ENCODE assay signal across 11 cellular contexts in genomic region chr16:30142672-30143346, GRCh38. TPM values are rescaled to one million over a fixed set of nuclear protein-coding genes. Genes with fewer than 3 reads are reported as not detected.
DNase-seq lines count a peak whose midpoint lies in the region; ATAC-seq and TF ChIP-seq lines count a peak whose summit lies in the region.
"Had no signal": no experiment of that assay in that cellular context is flagged by ENCODE, and none has a peak within 500 bp of the region (broad histone marks: within the 10 kb centered on the region; RNA-seq: fewer than 3 reads in every experiment).

No MANE protein-coding gene starts in this region.

- H3K27ac ChIP-seq in SK-N-SH (ENCODE audit: low read depth in 2 of 2, low read length in 1 of 2) (no peak overlapping the region), Karpas-422 (ENCODE audit: low read length) (no peak overlapping the region)
- H3K27ac ChIP-seq: BLaER1 had no signal

- no peaks in the 10 kb centered on the region for H3K27me3 Mint-ChIP-seq in activated CD8-positive, alpha-beta T cell treated with anti-CD3 and anti-CD28 coated beads, Interleukin-2, amount 10 ng/mL, durations not matched to agents 7 days and 5 days (ENCODE audit: low read depth)
- no peaks in the 10 kb centered on the region for H3K27me3 Mint-ChIP-seq in natural killer cell treated with Interleukin-12 subunit alpha and Interleukin-12 subunit beta and Interleukin-15 and Interleukin-18, amount 100 ng/mL, for 72 hours

- no peak for ATAC-seq in SK-N-SH treated with all-trans-retinoic acid at 6 μM for 48 hours
- ATAC-seq in activated CD8-positive, alpha-beta T cell treated with anti-CD3 and anti-CD28 coated beads, Interleukin-2, amount 10 ng/mL, durations not matched to agents 7 days and 5 days = peak; percentile 83
- ATAC-seq in natural killer cell treated with Interleukin-12 subunit alpha and Interleukin-12 subunit beta and Interleukin-15 and Interleukin-18, amount 100 ng/mL, for 72 hours = peak in 1 of 2 donors; percentile 63

- peaks cover 24% of the 10 kb centered on the region for H3K4me1 Mint-ChIP-seq in activated CD8-positive, alpha-beta T cell treated with anti-CD3 and anti-CD28 coated beads, Interleukin-2, amount 10 ng/mL, durations not matched to agents 7 days and 5 days (ENCODE audit: low read depth)
- peaks cover 16 to 20% of the 10 kb centered on the region in 2 donors for H3K4me1 Mint-ChIP-seq in natural killer cell treated with Interleukin-12 subunit alpha and Interleukin-12 subunit beta and Interleukin-15 and Interleukin-18, amount 100 ng/mL, for 72 hours (ENCODE audit: low read depth in 2 of 2)

- WGBS in SK-N-SH (ENCODE audit: low lambda C conversion rate) = 73% methylated on average over 13 of the region's 13 CpGs

- peak overlapping the region; percentile 6 for H3K4me3 Mint-ChIP-seq in activated CD8-positive, alpha-beta T cell treated with anti-CD3 and anti-CD28 coated beads, Interleukin-2, amount 10 ng/mL, durations not matched to agents 7 days and 5 days
- H3K4me3 Mint-ChIP-seq in natural killer cell treated with Interleukin-12 subunit alpha and Interleukin-12 subunit beta and Interleukin-15 and Interleukin-18, amount 100 ng/mL, for 72 hours = no peak overlapping the region

- DNase-seq in SK-N-SH = no peak
- DNase-seq in Karpas-422 = peak; percentile 53
- DNase-seq in activated CD8-positive, alpha-beta T cell treated with anti-CD3 and anti-CD28 coated beads, Interleukin-2, amount 10 ng/mL, durations not matched to agents 7 days and 5 days = peak; percentile 49
- DNase-seq in natural killer cell treated with Interleukin-12 subunit alpha and Interleukin-12 subunit beta and Interleukin-15 and Interleukin-18, amount 100 ng/mL, for 72 hours (ENCODE audit: low spot score) = no peak
- DNase-seq in NCI-H2171 treated with DMSO at 0.1 percent for 48 hours (lab: John Stamatoyannopoulos, UW) = no peak
- no peak for DNase-seq in NCI-H510A treated with DMSO at 0.1 percent for 48 hours (lab: John Stamatoyannopoulos, UW)
- no peak for DNase-seq in DMS 273 (lab: John Stamatoyannopoulos, UW; ENCODE audit: unreplicated experiment)
- DNase-seq: H7, NCI-H1694 treated with DMSO at 0.1 percent for 48 hours had no signal

- H3K9me3 Mint-ChIP-seq in activated CD8-positive, alpha-beta T cell treated with anti-CD3 and anti-CD28 coated beads, Interleukin-2, amount 10 ng/mL, durations not matched to agents 7 days and 5 days (ENCODE audit: insufficient read depth) = no peaks in the 10 kb centered on the region
- no peaks in the 10 kb centered on the region for H3K9me3 Mint-ChIP-seq in natural killer cell treated with Interleukin-12 subunit alpha and Interleukin-12 subunit beta and Interleukin-15 and Interleukin-18, amount 100 ng/mL, for 72 hours

- H3K36me3 ChIP-seq in SK-N-SH (replicated peaks in 1 of 2; ENCODE audit: control insufficient read depth in 1 of 2, insufficient read depth in 2 of 2, low read length in 1 of 2) (no peaks in the 10 kb centered on the region), Karpas-422 (ENCODE audit: insufficient read depth, low read length) (no peaks in the 10 kb centered on the region)
- H3K36me3 ChIP-seq: BLaER1 had no signal

- peaks cover 0 to 3% of the 10 kb centered on the region in 2 experiments; a peak in 1 of 4 replicates for H3K4me1 ChIP-seq in SK-N-SH (ENCODE audit: control insufficient read depth in 1 of 2, insufficient read depth in 2 of 2, low read depth in 1 of 2, low read length in 1 of 2)
- peaks cover 5% of the 10 kb centered on the region for H3K4me1 ChIP-seq in Karpas-422 (ENCODE audit: low read length)

- H3K4me3 ChIP-seq in SK-N-SH (ENCODE audit: low read depth in 2 of 2, low read length in 1 of 2) (no peak overlapping the region), Karpas-422 (ENCODE audit: low read length) (no peak overlapping the region)
- H3K4me3 ChIP-seq: BLaER1 had no signal

- TF ChIP-seq EP300 in SK-N-SH (IDR thresholded peaks at IDR 0.05; ENCODE audit: borderline replicate concordance in 1 of 2, low read depth in 1 of 2, low read length in 1 of 2) = no peak

- H2AFZ ChIP-seq in SK-N-SH (ENCODE audit: low read depth) (no peak overlapping the region), Karpas-422 (ENCODE audit: low read length) (no peak overlapping the region)

- H3K79me2 ChIP-seq in SK-N-SH (ENCODE audit: insufficient read depth) (no peaks in the 10 kb centered on the region), Karpas-422 (ENCODE audit: low read length) (no peaks in the 10 kb centered on the region)

- TF ChIP-seq RAD21 in SK-N-SH (IDR thresholded peaks at IDR 0.05; ENCODE audit: low read length) = peak; percentile 50

- H3K9ac ChIP-seq in SK-N-SH (no peak overlapping the region), Karpas-422 (ENCODE audit: low read length) (no peak overlapping the region)
- H3K9ac ChIP-seq: BLaER1 had no signal

- H3K4me2 ChIP-seq in SK-N-SH = no peak overlapping the region
- no peak overlapping the region for H3K4me2 ChIP-seq in Karpas-422 (ENCODE audit: low read depth, low read length, poor library complexity, severe bottlenecking)
- H3K4me2 ChIP-seq: BLaER1 had no signal

- H4K20me1 ChIP-seq in SK-N-SH (ENCODE audit: insufficient read depth) (no peaks in the 10 kb centered on the region), Karpas-422 (ENCODE audit: insufficient read depth, low read depth, low read length) (no peaks in the 10 kb centered on the region)
- H4K20me1 ChIP-seq: BLaER1 had no signal

- H3K36me3 Mint-ChIP-seq in activated CD8-positive, alpha-beta T cell treated with anti-CD3 and anti-CD28 coated beads, Interleukin-2, amount 10 ng/mL, durations not matched to agents 7 days and 5 days (ENCODE audit: low read depth) = no peaks in the 10 kb centered on the region
- no peaks in the 10 kb centered on the region for H3K36me3 Mint-ChIP-seq in natural killer cell treated with Interleukin-12 subunit alpha and Interleukin-12 subunit beta and Interleukin-15 and Interleukin-18, amount 100 ng/mL, for 72 hours

- H3F3A ChIP-seq in SK-N-SH (replicated peaks; ENCODE audit: insufficient read depth) = no peaks in the 10 kb centered on the region

- TF ChIP-seq CTCF in SK-N-SH (IDR thresholded peaks at IDR 0.05) = no peak

- CTCF ChIA-PET in SK-N-SH (lab: Yijun Ruan, JAX) = interaction anchor here (0.7 to 1.2 kb wide), 5 partner anchors 12 to 51 kb away, joined by 3 to 4 read pairs (median 3); partner anchors contain the start of gene TBX6
- CTCF ChIA-PET in activated CD8-positive, alpha-beta T cell treated with anti-CD3 and anti-CD28 coated beads, Interleukin-2, amount 10 ng/mL, durations not matched to agents 7 days and 5 days (lab: Charles Lee) = interaction anchor here (0.6 to 2.6 kb wide), 19 partner anchors 9 to 486 kb away, joined by 3 to 19 read pairs (median 5); partner anchors contain the start of genes ALDOA, CORO1A, DCTPP1 and GDPD3

- H3K27ac Mint-ChIP-seq in activated CD8-positive, alpha-beta T cell treated with anti-CD3 and anti-CD28 coated beads, Interleukin-2, amount 10 ng/mL, durations not matched to agents 7 days and 5 days = peak overlapping the region; percentile 27
- H3K27ac Mint-ChIP-seq in natural killer cell treated with Interleukin-12 subunit alpha and Interleukin-12 subunit beta and Interleukin-15 and Interleukin-18, amount 100 ng/mL, for 72 hours = peak overlapping the region; percentile 58 to 71

- H3K27me3 ChIP-seq in SK-N-SH (ENCODE audit: insufficient read depth) = no peaks in the 10 kb centered on the region
- 0 out of 2 replicates have a peak, but pooled peaks cover 2% of the 10 kb centered on the region for H3K27me3 ChIP-seq in Karpas-422 (ENCODE audit: low read length)
- H3K27me3 ChIP-seq: BLaER1 had no signal

- H3K9me2 ChIP-seq in SK-N-SH (no peaks in the 10 kb centered on the region), Karpas-422 (replicated peaks; ENCODE audit: insufficient read depth, low read length) (no peaks in the 10 kb centered on the region)

- POLR2A ChIA-PET in SK-N-SH (lab: Yijun Ruan, JAX) = no interaction called here
- POLR2A ChIA-PET in activated CD8-positive, alpha-beta T cell treated with anti-CD3 and anti-CD28 coated beads, Interleukin-2, amount 10 ng/mL, durations not matched to agents 7 days and 5 days (lab: Charles Lee) = interaction anchor here (0.6 to 2.2 kb wide), 2 partner anchors 42 to 68 kb away, joined by 4 to 30 read pairs; partner anchors contain the start of gene CORO1A

- H3K9me3 ChIP-seq in SK-N-SH (no peaks in the 10 kb centered on the region), Karpas-422 (ENCODE audit: low read length) (no peaks in the 10 kb centered on the region)
- H3K9me3 ChIP-seq: BLaER1 had no signal

RNA-seq across cellular contexts. Expression of gene MAPK3, which starts 19.8 kb away (rescaled TPM):
- polyA plus RNA-seq in SK-N-SH (2012; rRNA removed) = 65.6 and 67.3 TPM in 2 replicates
- 43.2 and 51.4 TPM in 2 replicates for polyA plus RNA-seq in SK-N-SH (2012; cell fraction: cytosol; rRNA removed)
- polyA plus RNA-seq in SK-N-SH (2012; cell fraction: nucleus; rRNA removed) = 77.9 and 84.2 TPM in 2 replicates
- total RNA-seq in Karpas-422 (2014; rRNA removed; shearing (Covaris generic); ENCODE audit: low replicate concordance) = 29.9 and 55.6 TPM in 2 replicates
- 10 to 100 TPM; 83.5 to 93.7 TPM for total RNA-seq in activated CD8-positive, alpha-beta T cell treated with anti-CD3 and anti-CD28 coated beads, Interleukin-2, amount 10 ng/mL, durations not matched to agents 7 days and 5 days
- 10 to 100 TPM; 34.3 to 35.9 TPM for total RNA-seq in natural killer cell treated with Interleukin-12 subunit alpha and Interleukin-12 subunit beta and Interleukin-15 and Interleukin-18, amount 100 ng/mL, for 72 hours

RNA-seq across cellular contexts. Expression of gene GDPD3, which starts 29.5 kb away (rescaled TPM):
- polyA plus RNA-seq in SK-N-SH (2012; rRNA removed) = 1.5 and 2.3 TPM in 2 replicates
- 0.54 and 0.60 TPM in 2 replicates for polyA plus RNA-seq in SK-N-SH (2012; cell fraction: cytosol; rRNA removed)
- 19.2 and 22.3 TPM in 2 replicates for polyA plus RNA-seq in SK-N-SH (2012; cell fraction: nucleus; rRNA removed)
- total RNA-seq in Karpas-422 (2014; rRNA removed; shearing (Covaris generic); ENCODE audit: low replicate concordance) = 2.1 and 3.3 TPM in 2 replicates
- total RNA-seq in activated CD8-positive, alpha-beta T cell treated with anti-CD3 and anti-CD28 coated beads, Interleukin-2, amount 10 ng/mL, durations not matched to agents 7 days and 5 days = 10 to 100 TPM; 10.5 to 12.6 TPM
- total RNA-seq in natural killer cell treated with Interleukin-12 subunit alpha and Interleukin-12 subunit beta and Interleukin-15 and Interleukin-18, amount 100 ng/mL, for 72 hours = 1 to 10 TPM; 1.6 to 5.6 TPM

RNA-seq across cellular contexts. Expression of gene CORO1A, which starts 40.6 kb away (rescaled TPM):
- 13.0 and 13.5 TPM in 2 replicates for polyA plus RNA-seq in SK-N-SH (2012; rRNA removed)
- polyA plus RNA-seq in SK-N-SH (2012; cell fraction: cytosol; rRNA removed) = 4.6 and 8.0 TPM in 2 replicates
- 19.1 and 24.4 TPM in 2 replicates for polyA plus RNA-seq in SK-N-SH (2012; cell fraction: nucleus; rRNA removed)
- 362 and 820 TPM in 2 replicates for total RNA-seq in Karpas-422 (2014; rRNA removed; shearing (Covaris generic); ENCODE audit: low replicate concordance)
- total RNA-seq in activated CD8-positive, alpha-beta T cell treated with anti-CD3 and anti-CD28 coated beads, Interleukin-2, amount 10 ng/mL, durations not matched to agents 7 days and 5 days = 1,000 to 10,000 TPM; 1,875 to 1,983 TPM
- 1,000 to 10,000 TPM in 1 of 2 donors, 100 to 1,000 TPM in 1; 987 to 1,615 TPM for total RNA-seq in natural killer cell treated with Interleukin-12 subunit alpha and Interleukin-12 subunit beta and Interleukin-15 and Interleukin-18, amount 100 ng/mL, for 72 hours

RNA-seq across cellular contexts. Expression of gene YPEL3, which starts 46.8 kb away (rescaled TPM):
- polyA plus RNA-seq in SK-N-SH (2012; rRNA removed) = 24.5 and 36.6 TPM in 2 replicates
- polyA plus RNA-seq in SK-N-SH (2012; cell fraction: cytosol; rRNA removed) = 18.7 and 27.1 TPM in 2 replicates
- polyA plus RNA-seq in SK-N-SH (2012; cell fraction: nucleus; rRNA removed) = 65.2 and 90.5 TPM in 2 replicates
- 62.1 and 93.0 TPM in 2 replicates for total RNA-seq in Karpas-422 (2014; rRNA removed; shearing (Covaris generic); ENCODE audit: low replicate concordance)
- total RNA-seq in activated CD8-positive, alpha-beta T cell treated with anti-CD3 and anti-CD28 coated beads, Interleukin-2, amount 10 ng/mL, durations not matched to agents 7 days and 5 days = 10 to 100 TPM; 29.4 to 34.5 TPM
- 10 to 100 TPM; 21.1 to 25.8 TPM for total RNA-seq in natural killer cell treated with Interleukin-12 subunit alpha and Interleukin-12 subunit beta and Interleukin-15 and Interleukin-18, amount 100 ng/mL, for 72 hours

RNA-seq across cellular contexts. Expression of gene BOLA2B, which starts 50.7 kb away (rescaled TPM):
- 660 and 726 TPM in 2 replicates for polyA plus RNA-seq in SK-N-SH (2012; rRNA removed)
- 350 and 437 TPM in 2 replicates for polyA plus RNA-seq in SK-N-SH (2012; cell fraction: cytosol; rRNA removed)
- 148 and 393 TPM in 2 replicates for polyA plus RNA-seq in SK-N-SH (2012; cell fraction: nucleus; rRNA removed)
- 98.5 and 166 TPM in 2 replicates for total RNA-seq in Karpas-422 (2014; rRNA removed; shearing (Covaris generic); ENCODE audit: low replicate concordance)
- 100 to 1,000 TPM; 205 to 212 TPM for total RNA-seq in activated CD8-positive, alpha-beta T cell treated with anti-CD3 and anti-CD28 coated beads, Interleukin-2, amount 10 ng/mL, durations not matched to agents 7 days and 5 days
- total RNA-seq in natural killer cell treated with Interleukin-12 subunit alpha and Interleukin-12 subunit beta and Interleukin-15 and Interleukin-18, amount 100 ng/mL, for 72 hours = 100 to 1,000 TPM; 206 to 410 TPM

Comparison
In these comparisons a context has a peak if more than half of its experiments do, and no peak if none do; other contexts are left out.
1. DNase-seq: peak in Karpas-422 (single experiment) and activated CD8-positive, alpha-beta T cell treated with anti-CD3 and anti-CD28 coated beads, Interleukin-2, amount 10 ng/mL, durations not matched to agents 7 days and 5 days (single experiment); none in SK-N-SH (single experiment), natural killer cell treated with Interleukin-12 subunit alpha and Interleukin-12 subunit beta and Interleukin-15 and Interleukin-18, amount 100 ng/mL, for 72 hours (single experiment), NCI-H2171 treated with DMSO at 0.1 percent for 48 hours (single experiment), NCI-H510A treated with DMSO at 0.1 percent for 48 hours (single experiment) and DMS 273 (single experiment).